In genomic region chr5:132495063-132495671, GRCh38 we compare ENCODE assay signal across 9 cellular contexts. TPM values are rescaled to one million over a fixed set of nuclear protein-coding genes. Genes with fewer than 3 reads are reported as not detected.
DNase-seq lines count a peak whose midpoint lies in the region; ATAC-seq and TF ChIP-seq lines count a peak whose summit lies in the region.
"Had no signal": no experiment of that assay in that cellular context is flagged by ENCODE, and none has a peak within 500 bp of the region (broad histone marks: within the 10 kb centered on the region; RNA-seq: fewer than 3 reads in every experiment).

No MANE protein-coding gene starts in this region.

- H3K9me3 ChIP-seq in iPS-15b (ENCODE audit: control insufficient read depth, insufficient read depth, low read length): no peaks in the 10 kb centered on the region
- no peaks in the 10 kb centered on the region for H3K9me3 ChIP-seq in spleen

- DNase-seq in HFFc6 (no peak), spleen (peak; percentile 81), middle frontal gyrus (ENCODE audit: extremely low spot score, low spot score) (no peak)
- peak in 1 of 2 donors; percentile 74 for DNase-seq in activated T-cell treated with anti-CD3 and anti-CD28 coated beads, Interleukin-2, amount 50 U/mL, for 72 hours
- DNase-seq in stimulated activated CD4-positive, alpha-beta T cell treated with anti-CD3 and anti-CD28 coated beads, Interleukin-12 subunit alpha, Interleukin-12 subunit beta, amount 100 ng/mL, for 4 hours: no peak

- H3K27me3 ChIP-seq in iPS-15b (ENCODE audit: control insufficient read depth, insufficient read depth, low read length): peaks cover 26% of the 10 kb centered on the region
- H3K27me3 ChIP-seq in spleen (replicated peaks in 1 of 7): no peaks in the 10 kb centered on the region

- H3K36me3 ChIP-seq in iPS-15b (ENCODE audit: control insufficient read depth, insufficient read depth, low read length) (no peaks in the 10 kb centered on the region), spleen (no peaks in the 10 kb centered on the region)

- no peak for TF ChIP-seq CTCF in HFFc6 (IDR thresholded peaks at IDR 0.05)
- TF ChIP-seq CTCF in spleen (IDR thresholded peaks at IDR 0.05 in 8 of 11, conservative IDR thresholded peaks at IDR 0.05 in 3 of 11): no peak

- H3K4me3 ChIP-seq in iPS-15b (ENCODE audit: low read depth, low read length) (peak overlapping the region; percentile 84), spleen (peak overlapping the region in 7 of 8 donors; percentile 65 to 90 (median 78))

- peaks cover 60% of the 10 kb centered on the region for H3K4me1 Mint-ChIP-seq in HFFc6 (ENCODE audit: low read depth)
- H3K4me1 Mint-ChIP-seq in activated T-cell treated with anti-CD3 and anti-CD28 coated beads, Interleukin-2, amount 50 U/mL, for 72 hours (ENCODE audit: low read depth): peaks cover 76% of the 10 kb centered on the region

- ATAC-seq in activated T-cell treated with anti-CD3 and anti-CD28 coated beads, Interleukin-2, amount 50 U/mL, for 72 hours (replicated peaks in 1 of 2): peak; percentile 7 to 20
- no peak for ATAC-seq in HG02852 (IDR thresholded peaks at IDR 0.05; ENCODE audit: unreplicated experiment)
- ATAC-seq in GM21529 (IDR thresholded peaks at IDR 0.05; ENCODE audit: unreplicated experiment): no peak

- H3K36me3 Mint-ChIP-seq in HFFc6 (ENCODE audit: low read depth): no peaks in the 10 kb centered on the region
- H3K36me3 Mint-ChIP-seq in activated T-cell treated with anti-CD3 and anti-CD28 coated beads, Interleukin-2, amount 50 U/mL, for 72 hours (ENCODE audit: insufficient read depth in 2 of 2): no peaks in the 10 kb centered on the region

- H3K4me1 ChIP-seq in iPS-15b (ENCODE audit: control insufficient read depth, insufficient read depth, low read length) (peaks cover 8% of the 10 kb centered on the region), spleen (peaks cover 32 to 92% (median 74%) of the 10 kb centered on the region in 6 donors)

- H3K27me3 Mint-ChIP-seq in HFFc6 (ENCODE audit: insufficient read depth): peaks cover 4% of the 10 kb centered on the region
- H3K27me3 Mint-ChIP-seq in activated T-cell treated with anti-CD3 and anti-CD28 coated beads, Interleukin-2, amount 50 U/mL, for 72 hours (ENCODE audit: low read depth): no peaks in the 10 kb centered on the region

- H3K4me3 Mint-ChIP-seq in HFFc6: peak overlapping the region; percentile 88
- peak overlapping the region; percentile 71 to 93 for H3K4me3 Mint-ChIP-seq in activated T-cell treated with anti-CD3 and anti-CD28 coated beads, Interleukin-2, amount 50 U/mL, for 72 hours

- intact Hi-C loops in spleen (cut with DNase I; ENCODE audit: low total_unique reads): no loop called here

- peak overlapping the region; percentile 90 to 100 (median 98) for H3K27ac ChIP-seq in spleen

- H3K9ac ChIP-seq in iPS-15b (ENCODE audit: low read depth, low read length): peak overlapping the region; percentile 57

- TF ChIP-seq POLR2A in spleen (IDR thresholded peaks at IDR 0.05): no peak

- 61 to 65% (median 64%) methylated on average over 11 of the region's 11 CpGs for WGBS in spleen, 5 donors

- H3K9me3 Mint-ChIP-seq in HFFc6: no peaks in the 10 kb centered on the region
- no peaks in the 10 kb centered on the region for H3K9me3 Mint-ChIP-seq in activated T-cell treated with anti-CD3 and anti-CD28 coated beads, Interleukin-2, amount 50 U/mL, for 72 hours

- H3K27ac Mint-ChIP-seq in HFFc6: peak overlapping the region; percentile 98
- H3K27ac Mint-ChIP-seq in activated T-cell treated with anti-CD3 and anti-CD28 coated beads, Interleukin-2, amount 50 U/mL, for 72 hours: peak overlapping the region; percentile 90

RNA-seq across cellular contexts. Expression of gene IRF1, which starts 4.6 kb away (rescaled TPM):
- total RNA-seq in HFFc6 (2021; fragmentation: NEBNext Ultra II Directional; extraction: Animal tissue kit (Norgen Biotek cat#: 25700)): 10 to 100 TPM in 5 of 6 experiments, 1 to 10 TPM in 1; 9.8 to 19.7 (median 17.3) TPM
- total RNA-seq in activated T-cell treated with anti-CD3 and anti-CD28 coated beads, Interleukin-2, amount 50 U/mL, for 72 hours: 100 to 1,000 TPM; 212 to 226 TPM
- total RNA-seq in spleen: 100 to 1,000 TPM; 146 to 307 (median 165) TPM
- 100 to 1,000 TPM in 1 of 3 donors, 10 to 100 TPM in 2; 57.9 to 113 (median 59.7) TPM for polyA plus RNA-seq in spleen

RNA-seq across cellular contexts. Expression of gene IL5, which starts 48.2 kb away (rescaled TPM):
- not detected for total RNA-seq in HFFc6 (2021; fragmentation: NEBNext Ultra II Directional; extraction: Animal tissue kit (Norgen Biotek cat#: 25700))
- total RNA-seq in activated T-cell treated with anti-CD3 and anti-CD28 coated beads, Interleukin-2, amount 50 U/mL, for 72 hours: 1 to 10 TPM; 1.3 to 2.1 TPM
- not detected for total RNA-seq in spleen
- polyA plus RNA-seq in spleen: not detected
- total RNA-seq: SK-MEL-5 had no signal

Comparison
In these comparisons a context has a peak if more than half of its experiments do, and no peak if none do; other contexts are left out.
1. ATAC-seq: peak in activated T-cell treated with anti-CD3 and anti-CD28 coated beads, Interleukin-2, amount 50 U/mL, for 72 hours (2 of 2); none in HG02852 (single experiment) and GM21529 (single experiment).
2. RNA of gene IRF1, which starts 4.6 kb away (total RNA-seq): 212 to 226 TPM in activated T-cell treated with anti-CD3 and anti-CD28 coated beads, Interleukin-2, amount 50 U/mL, for 72 hours and 146 to 307 TPM in spleen; 9.8 to 19.7 TPM in HFFc6; every median in the first group is over 4 times any median in the second.